ENCODE assay signal across 1 cellular context in genomic region chr20:35661908-35662307, GRCh38.
TF ChIP-seq lines count a peak whose summit lies in the region.

No MANE protein-coding gene starts in this region.

TF ChIP-seq in K562, 482 proteins besides CTCF, POLR2A, EP300 and RAD21:
- TF ChIP-seq YBX1 (IDR thresholded peaks at IDR 0.05) (no peak), JUND (IDR thresholded peaks at IDR 0.05; ENCODE audit: borderline replicate concordance, low read depth, low read length) (no peak), JUND (tag; IDR thresholded peaks at IDR 0.05; ENCODE audit: borderline replicate concordance, low read depth, low read length) (peak; percentile 12; the same call in 1 of the 3 replicates), RBFOX2 (IDR thresholded peaks at IDR 0.05; ENCODE audit: low read depth, low read length) (0 out of 2 replicates have a peak, but pooled peaks have one; percentile 17)
- TF ChIP-seq, protein P1, sequence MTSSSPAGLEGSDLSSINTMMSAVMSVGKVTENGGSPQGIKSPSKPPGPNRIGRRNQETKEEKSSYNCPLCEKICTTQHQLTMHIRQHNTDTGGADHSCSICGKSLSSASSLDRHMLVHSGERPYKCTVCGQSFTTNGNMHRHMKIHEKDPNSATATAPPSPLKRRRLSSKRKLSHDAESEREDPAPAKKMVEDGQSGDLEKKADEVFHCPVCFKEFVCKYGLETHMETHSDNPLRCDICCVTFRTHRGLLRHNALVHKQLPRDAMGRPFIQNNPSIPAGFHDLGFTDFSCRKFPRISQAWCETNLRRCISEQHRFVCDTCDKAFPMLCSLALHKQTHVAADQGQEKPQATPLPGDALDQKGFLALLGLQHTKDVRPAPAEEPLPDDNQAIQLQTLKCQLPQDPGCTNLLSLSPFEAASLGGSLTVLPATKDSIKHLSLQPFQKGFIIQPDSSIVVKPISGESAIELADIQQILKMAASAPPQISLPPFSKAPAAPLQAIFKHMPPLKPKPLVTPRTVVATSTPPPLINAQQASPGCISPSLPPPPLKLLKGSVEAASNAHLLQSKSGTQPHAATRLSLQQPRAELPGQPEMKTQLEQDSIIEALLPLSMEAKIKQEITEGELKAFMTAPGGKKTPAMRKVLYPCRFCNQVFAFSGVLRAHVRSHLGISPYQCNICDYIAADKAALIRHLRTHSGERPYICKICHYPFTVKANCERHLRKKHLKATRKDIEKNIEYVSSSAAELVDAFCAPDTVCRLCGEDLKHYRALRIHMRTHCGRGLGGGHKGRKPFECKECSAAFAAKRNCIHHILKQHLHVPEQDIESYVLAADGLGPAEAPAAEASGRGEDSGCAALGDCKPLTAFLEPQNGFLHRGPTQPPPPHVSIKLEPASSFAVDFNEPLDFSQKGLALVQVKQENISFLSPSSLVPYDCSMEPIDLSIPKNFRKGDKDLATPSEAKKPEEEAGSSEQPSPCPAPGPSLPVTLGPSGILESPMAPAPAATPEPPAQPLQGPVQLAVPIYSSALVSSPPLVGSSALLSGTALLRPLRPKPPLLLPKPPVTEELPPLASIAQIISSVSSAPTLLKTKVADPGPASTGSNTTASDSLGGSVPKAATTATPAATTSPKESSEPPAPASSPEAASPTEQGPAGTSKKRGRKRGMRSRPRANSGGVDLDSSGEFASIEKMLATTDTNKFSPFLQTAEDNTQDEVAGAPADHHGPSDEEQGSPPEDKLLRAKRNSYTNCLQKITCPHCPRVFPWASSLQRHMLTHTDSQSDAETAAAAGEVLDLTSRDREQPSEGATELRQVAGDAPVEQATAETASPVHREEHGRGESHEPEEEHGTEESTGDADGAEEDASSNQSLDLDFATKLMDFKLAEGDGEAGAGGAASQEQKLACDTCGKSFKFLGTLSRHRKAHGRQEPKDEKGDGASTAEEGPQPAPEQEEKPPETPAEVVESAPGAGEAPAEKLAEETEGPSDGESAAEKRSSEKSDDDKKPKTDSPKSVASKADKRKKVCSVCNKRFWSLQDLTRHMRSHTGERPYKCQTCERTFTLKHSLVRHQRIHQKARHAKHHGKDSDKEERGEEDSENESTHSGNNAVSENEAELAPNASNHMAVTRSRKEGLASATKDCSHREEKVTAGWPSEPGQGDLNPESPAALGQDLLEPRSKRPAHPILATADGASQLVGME (CRISPR knock-in tag; IDR thresholded peaks at IDR 0.05) = no peak
